19 cellular contexts compared by ENCODE assay signal in genomic region chr15:56754993-56755392, GRCh38. TPM values are rescaled to one million over a fixed set of nuclear protein-coding genes. Genes with fewer than 3 reads are reported as not detected.
DNase-seq lines count a peak whose midpoint lies in the region; ATAC-seq, FAIRE-seq and TF ChIP-seq lines count a peak whose summit lies in the region.
"Had no signal": no experiment of that assay in that cellular context is flagged by ENCODE, and none has a peak within 500 bp of the region (broad histone marks: within the 10 kb centered on the region; RNA-seq: fewer than 3 reads in every experiment).

No MANE protein-coding gene starts in this region.

- H3K27me3 Mint-ChIP-seq in GM23338 (ENCODE audit: insufficient read depth, low read depth, poor library complexity) = peaks cover 2% of the 10 kb centered on the region

- FAIRE-seq in frontal cortex (lab: Jason Lieb, UNC) = no peak

- no peak overlapping the region for H2AFZ ChIP-seq in GM23338

- H3K4me3 Mint-ChIP-seq in GM23338 = no peak overlapping the region
- H3K4me3 Mint-ChIP-seq: CD14-positive monocyte had no signal

- H4K20me1 ChIP-seq in GM23338 (replicated peaks; ENCODE audit: insufficient read depth) = no peaks in the 10 kb centered on the region

- no peak overlapping the region for H3K27ac Mint-ChIP-seq in GM23338
- H3K27ac Mint-ChIP-seq: CD14-positive monocyte had no signal

- DNase-seq in BJ (ENCODE audit: low read depth) (peak; percentile 68), HCEC 1CT (peak; percentile 39), choroid plexus epithelial cell (ENCODE audit: low read depth) (peak; percentile 40), GM23338 (ENCODE audit: low spot score) (no peak), frontal cortex (ENCODE audit: low spot score in 2 of 2) (no peak)
- DNase-seq in activated naive CD4-positive, alpha-beta T cell treated with Interleukin-2 at 50 U/mL for 16 hours = no peak
- DNase-seq: AML-193; DND-41; GDM1; GOT3; NCI-H1092 treated with DMSO at 0.1 percent for 48 hours; NCI-H2081; NCI-H2171 treated with DMSO at 0.1 percent for 48 hours; NK-92 treated with Interleukin-12 subunit alpha and Interleukin-12 subunit beta, amount 100 ng/mL, for 24 hours; Peyer's patch; SHP77 treated with DMSO at 0.1 percent for 48 hours had no signal

- peak; percentile 53 for ATAC-seq in gastroesophageal sphincter
- no peak for ATAC-seq in GM21619 (IDR thresholded peaks at IDR 0.05; ENCODE audit: unreplicated experiment)
- no peak for ATAC-seq in GM23338

- H3F3A ChIP-seq in GM23338 (replicated peaks; ENCODE audit: low read depth) = no peaks in the 10 kb centered on the region

- CTCF ChIA-PET in BJ (lab: Yijun Ruan, JAX) = interaction anchor here (1.1 to 1.2 kb wide), 2 partner anchors 9 to 15 kb away, joined by 3 read pairs; no protein-coding TSS in a partner anchor

- H3K4me2 ChIP-seq in GM23338 = no peak overlapping the region

- H3K9me3 Mint-ChIP-seq in GM23338 = no peaks in the 10 kb centered on the region

- 70 to 89% methylated on average over 1 of the region's 1 CpG for WGBS in gastroesophageal sphincter (ENCODE audit: low coverage in 1 of 2), 2 donors

- peaks cover 3% of the 10 kb centered on the region for H3K4me1 Mint-ChIP-seq in GM23338

- H3K9me2 ChIP-seq in GM23338 (ENCODE audit: insufficient read depth) = no peaks in the 10 kb centered on the region

- H3K36me3 ChIP-seq in BJ (ENCODE audit: control insufficient read depth, insufficient read depth, low read length) (no peaks in the 10 kb centered on the region), gastroesophageal sphincter (no peaks in the 10 kb centered on the region), GM23338 (ENCODE audit: insufficient read depth) (no peaks in the 10 kb centered on the region)
- H3K36me3 ChIP-seq: Peyer's patch had no signal

- no peak for TF ChIP-seq POLR2A in gastroesophageal sphincter (IDR thresholded peaks at IDR 0.05)

- no peaks in the 10 kb centered on the region for H3K9me3 ChIP-seq in gastroesophageal sphincter
- H3K9me3 ChIP-seq: Peyer's patch had no signal

- H3K4me1 ChIP-seq in gastroesophageal sphincter (peaks cover 4 to 23% (median 16%) of the 10 kb centered on the region in 3 donors), GM23338 (ENCODE audit: insufficient read depth) (no peaks in the 10 kb centered on the region)
- H3K4me1 ChIP-seq: Peyer's patch had no signal

- H3K4me3 ChIP-seq in BJ (ENCODE audit: low read depth, low read length) (no peak overlapping the region), choroid plexus epithelial cell (ENCODE audit: low read depth, low read length) (no peak overlapping the region), gastroesophageal sphincter (no peak overlapping the region), GM23338 (no peak overlapping the region)
- H3K4me3 ChIP-seq: Peyer's patch had no signal

- POLR2A ChIA-PET in BJ (lab: Charles Lee) = interaction anchor here (1.0 kb wide), 1 partner anchor 21 kb away, joined by 3 read pairs; no protein-coding TSS in a partner anchor

- H3K27ac ChIP-seq in gastroesophageal sphincter (no peak overlapping the region), GM23338 (ENCODE audit: low read depth) (no peak overlapping the region)
- H3K27ac ChIP-seq: Peyer's patch had no signal

- no peaks in the 10 kb centered on the region for H3K79me2 ChIP-seq in GM23338 (replicated peaks; ENCODE audit: insufficient read depth)

- TF ChIP-seq EP300 in gastroesophageal sphincter (IDR thresholded peaks at IDR 0.05) = no peak

- no peaks in the 10 kb centered on the region for H3K27me3 ChIP-seq in BJ (ENCODE audit: control insufficient read depth, insufficient read depth, low read length)
- H3K27me3 ChIP-seq in gastroesophageal sphincter = no peaks in the 10 kb centered on the region
- no peaks in the 10 kb centered on the region for H3K27me3 ChIP-seq in GM23338 (ENCODE audit: insufficient read depth)
- H3K27me3 ChIP-seq: Peyer's patch had no signal

- H3K36me3 Mint-ChIP-seq in GM23338 (ENCODE audit: low read depth) = no peaks in the 10 kb centered on the region
- H3K36me3 Mint-ChIP-seq: CD14-positive monocyte had no signal

- TF ChIP-seq CTCF in BJ (IDR thresholded peaks at IDR 0.05; ENCODE audit: insufficient read depth, low read depth, low read length) = no peak
- TF ChIP-seq CTCF in choroid plexus epithelial cell (conservative IDR thresholded peaks at IDR 0.05; ENCODE audit: low read depth, low read length) = no peak
- no peak for TF ChIP-seq CTCF in gastroesophageal sphincter (IDR thresholded peaks at IDR 0.05)
- no peak for TF ChIP-seq CTCF in GM23338 (conservative IDR thresholded peaks at IDR 0.05; ENCODE audit: low read depth in 2 of 2)

TF ChIP-seq in GM23338, 12 proteins besides CTCF, POLR2A, EP300 and RAD21:
- TF ChIP-seq NANOG (IDR thresholded peaks at IDR 0.05; ENCODE audit: borderline replicate concordance) (no peak), ZNF114 (CRISPR knock-in tag; IDR thresholded peaks at IDR 0.05) (no peak), ETS1 (IDR thresholded peaks at IDR 0.05) (no peak), JUNB (IDR thresholded peaks at IDR 0.05; ENCODE audit: unreplicated experiment) (no peak)
- TF ChIP-seq, protein P1, sequence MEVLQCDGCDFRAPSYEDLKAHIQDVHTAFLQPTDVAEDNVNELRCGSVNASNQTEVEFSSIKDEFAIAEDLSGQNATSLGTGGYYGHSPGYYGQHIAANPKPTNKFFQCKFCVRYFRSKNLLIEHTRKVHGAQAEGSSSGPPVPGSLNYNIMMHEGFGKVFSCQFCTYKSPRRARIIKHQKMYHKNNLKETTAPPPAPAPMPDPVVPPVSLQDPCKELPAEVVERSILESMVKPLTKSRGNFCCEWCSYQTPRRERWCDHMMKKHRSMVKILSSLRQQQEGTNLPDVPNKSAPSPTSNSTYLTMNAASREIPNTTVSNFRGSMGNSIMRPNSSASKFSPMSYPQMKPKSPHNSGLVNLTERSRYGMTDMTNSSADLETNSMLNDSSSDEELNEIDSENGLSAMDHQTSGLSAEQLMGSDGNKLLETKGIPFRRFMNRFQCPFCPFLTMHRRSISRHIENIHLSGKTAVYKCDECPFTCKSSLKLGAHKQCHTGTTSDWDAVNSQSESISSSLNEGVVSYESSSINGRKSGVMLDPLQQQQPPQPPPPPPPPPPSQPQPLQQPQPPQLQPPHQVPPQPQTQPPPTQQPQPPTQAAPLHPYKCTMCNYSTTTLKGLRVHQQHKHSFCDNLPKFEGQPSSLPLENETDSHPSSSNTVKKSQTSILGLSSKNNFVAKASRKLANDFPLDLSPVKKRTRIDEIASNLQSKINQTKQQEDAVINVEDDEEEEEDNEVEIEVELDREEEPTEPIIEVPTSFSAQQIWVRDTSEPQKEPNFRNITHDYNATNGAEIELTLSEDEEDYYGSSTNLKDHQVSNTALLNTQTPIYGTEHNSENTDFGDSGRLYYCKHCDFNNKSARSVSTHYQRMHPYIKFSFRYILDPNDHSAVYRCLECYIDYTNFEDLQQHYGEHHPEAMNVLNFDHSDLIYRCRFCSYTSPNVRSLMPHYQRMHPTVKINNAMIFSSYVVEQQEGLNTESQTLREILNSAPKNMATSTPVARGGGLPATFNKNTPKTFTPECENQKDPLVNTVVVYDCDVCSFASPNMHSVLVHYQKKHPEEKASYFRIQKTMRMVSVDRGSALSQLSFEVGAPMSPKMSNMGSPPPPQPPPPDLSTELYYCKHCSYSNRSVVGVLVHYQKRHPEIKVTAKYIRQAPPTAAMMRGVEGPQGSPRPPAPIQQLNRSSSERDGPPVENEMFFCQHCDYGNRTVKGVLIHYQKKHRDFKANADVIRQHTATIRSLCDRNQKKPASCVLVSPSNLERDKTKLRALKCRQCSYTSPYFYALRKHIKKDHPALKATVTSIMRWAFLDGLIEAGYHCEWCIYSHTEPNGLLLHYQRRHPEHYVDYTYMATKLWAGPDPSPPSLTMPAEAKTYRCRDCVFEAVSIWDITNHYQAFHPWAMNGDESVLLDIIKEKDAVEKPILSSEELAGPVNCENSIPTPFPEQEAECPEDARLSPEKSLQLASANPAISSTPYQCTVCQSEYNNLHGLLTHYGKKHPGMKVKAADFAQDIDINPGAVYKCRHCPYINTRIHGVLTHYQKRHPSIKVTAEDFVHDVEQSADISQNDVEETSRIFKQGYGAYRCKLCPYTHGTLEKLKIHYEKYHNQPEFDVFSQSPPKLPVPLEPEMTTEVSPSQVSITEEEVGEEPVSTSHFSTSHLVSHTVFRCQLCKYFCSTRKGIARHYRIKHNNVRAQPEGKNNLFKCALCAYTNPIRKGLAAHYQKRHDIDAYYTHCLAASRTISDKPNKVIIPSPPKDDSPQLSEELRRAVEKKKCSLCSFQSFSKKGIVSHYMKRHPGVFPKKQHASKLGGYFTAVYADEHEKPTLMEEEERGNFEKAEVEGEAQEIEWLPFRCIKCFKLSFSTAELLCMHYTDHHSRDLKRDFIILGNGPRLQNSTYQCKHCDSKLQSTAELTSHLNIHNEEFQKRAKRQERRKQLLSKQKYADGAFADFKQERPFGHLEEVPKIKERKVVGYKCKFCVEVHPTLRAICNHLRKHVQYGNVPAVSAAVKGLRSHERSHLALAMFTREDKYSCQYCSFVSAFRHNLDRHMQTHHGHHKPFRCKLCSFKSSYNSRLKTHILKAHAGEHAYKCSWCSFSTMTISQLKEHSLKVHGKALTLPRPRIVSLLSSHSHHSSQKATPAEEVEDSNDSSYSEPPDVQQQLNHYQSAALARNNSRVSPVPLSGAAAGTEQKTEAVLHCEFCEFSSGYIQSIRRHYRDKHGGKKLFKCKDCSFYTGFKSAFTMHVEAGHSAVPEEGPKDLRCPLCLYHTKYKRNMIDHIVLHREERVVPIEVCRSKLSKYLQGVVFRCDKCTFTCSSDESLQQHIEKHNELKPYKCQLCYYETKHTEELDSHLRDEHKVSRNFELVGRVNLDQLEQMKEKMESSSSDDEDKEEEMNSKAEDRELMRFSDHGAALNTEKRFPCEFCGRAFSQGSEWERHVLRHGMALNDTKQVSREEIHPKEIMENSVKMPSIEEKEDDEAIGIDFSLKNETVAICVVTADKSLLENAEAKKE (CRISPR knock-in tag; IDR thresholded peaks at IDR 0.05) = no peak
TF ChIP-seq in GM23338: peak in this region for 0.

RNA-seq across cellular contexts. Expression of gene ZNF280D, which starts 21.7 kb away (rescaled TPM):
- 4.0 and 8.6 TPM in 2 replicates for polyA plus RNA-seq in BJ (2011; rRNA removed)
- 6.4 and 9.2 TPM in 2 replicates for polyA minus RNA-seq in BJ (2011; rRNA and poly(A)+ RNA removed)
- 100 to 1,000 TPM in 1 of 4 donors, 10 to 100 TPM in 3; 51.3 to 139 (median 69.1) TPM for total RNA-seq in gastroesophageal sphincter
- total RNA-seq in GM23338 (2014; rRNA removed; shearing (Covaris generic)) = 32.5 and 34.1 TPM in 2 replicates
- polyA plus RNA-seq in GM23338 (2016; fragmentation: Nextera tagmentation; extraction: Ambion mirVana) = 23.3 and 27.5 TPM in 2 replicates
- 113 TPM for total RNA-seq in frontal cortex

Comparison
In these comparisons a context has a peak if more than half of its experiments do, and no peak if none do; other contexts are left out.
1. DNase-seq: peak in BJ (single experiment), HCEC 1CT (single experiment) and choroid plexus epithelial cell (single experiment); none in GM23338 (single experiment), activated naive CD4-positive, alpha-beta T cell treated with Interleukin-2 at 50 U/mL for 16 hours (single experiment) and frontal cortex (0 of 2).